Comparison of ENCODE assay signal across 15 cellular contexts in genomic region chr1:168499094-168500049, GRCh38. TPM values are rescaled to one million over a fixed set of nuclear protein-coding genes. Genes with fewer than 3 reads are reported as not detected.
DNase-seq lines count a peak whose midpoint lies in the region; ATAC-seq and TF ChIP-seq lines count a peak whose summit lies in the region.
"Had no signal": no experiment of that assay in that cellular context is flagged by ENCODE, and none has a peak within 500 bp of the region (broad histone marks: within the 10 kb centered on the region; RNA-seq: fewer than 3 reads in every experiment).

No MANE protein-coding gene starts in this region.

- H3K9me2 ChIP-seq in Loucy (replicated peaks; ENCODE audit: low read depth, low read length), result no peaks in the 10 kb centered on the region

- no peaks in the 10 kb centered on the region for H3K79me2 ChIP-seq in Loucy (ENCODE audit: insufficient read depth, low read length)

- H3F3A ChIP-seq in Loucy (ENCODE audit: low read depth), result peaks cover 8% of the 10 kb centered on the region; the same call in 1 of the 2 replicates

- ATAC-seq in mucosa of descending colon, result peak; percentile 73
- ATAC-seq: body of pancreas had no signal

- no peaks in the 10 kb centered on the region for H3K9me3 Mint-ChIP-seq in activated naive CD8-positive, alpha-beta T cell (ENCODE audit: low read depth)
- H3K9me3 Mint-ChIP-seq: memory B cell had no signal

- H4K20me1 ChIP-seq in Loucy (ENCODE audit: insufficient read depth, low read length, poor library complexity, severe bottlenecking), result no peaks in the 10 kb centered on the region

- DNase-seq in EL (peak; percentile 32), mucosa of descending colon (no peak), COLO829 (ENCODE audit: low spot score) (no peak), midbrain (lab: John Stamatoyannopoulos, UW) (no peak), GM10266 (ENCODE audit: extremely low spot score) (no peak), ecto neural progenitor cell (ENCODE audit: low spot score) (no peak)
- DNase-seq: activated effector memory CD4-positive, alpha-beta T cell treated with anti-CD3 and anti-CD28 coated beads, Interleukin-2, amount 50 U/mL, for 16 hours; body of pancreas; effector CD4-positive, alpha-beta T cell; NCI-H2081; NCI-H774; SIG-M5 had no signal

- H3K27me3 ChIP-seq in Loucy (ENCODE audit: insufficient read depth, low read length, poor library complexity, severe bottlenecking), result no peaks in the 10 kb centered on the region
- H3K27me3 ChIP-seq: body of pancreas had no signal

- no peak overlapping the region for H3K4me3 Mint-ChIP-seq in activated naive CD8-positive, alpha-beta T cell
- H3K4me3 Mint-ChIP-seq: memory B cell had no signal

- H2AFZ ChIP-seq in Loucy (ENCODE audit: low read length), result peak overlapping the region; percentile 7; the same call in 1 of the 2 replicates

- peak overlapping the region; percentile 32 for H3K4me2 ChIP-seq in Loucy (ENCODE audit: low read depth, low read length, poor library complexity, severe bottlenecking)

- H3K4me1 ChIP-seq in Loucy (ENCODE audit: insufficient read depth, low read length, poor library complexity, severe bottlenecking) (peaks cover 64% of the 10 kb centered on the region), mucosa of descending colon (ENCODE audit: low read depth) (peaks cover 23% of the 10 kb centered on the region)

- H3K27me3 Mint-ChIP-seq in activated naive CD8-positive, alpha-beta T cell, result no peaks in the 10 kb centered on the region

- no peak overlapping the region for H3K9ac ChIP-seq in Loucy (ENCODE audit: low read depth, low read length, poor library complexity, severe bottlenecking)

- intact Hi-C loops in mucosa of descending colon (cut with DNase I, micrococcal nuclease), result no loop called here

- peak overlapping the region; percentile 1 for H3K27ac Mint-ChIP-seq in activated naive CD8-positive, alpha-beta T cell
- H3K27ac Mint-ChIP-seq: memory B cell had no signal

- no peak overlapping the region for H3K4me3 ChIP-seq in Loucy (ENCODE audit: low read length, poor library complexity, severe bottlenecking)
- no peak overlapping the region for H3K4me3 ChIP-seq in mucosa of descending colon
- H3K4me3 ChIP-seq: body of pancreas had no signal

- H3K9me3 ChIP-seq in Loucy (ENCODE audit: insufficient read depth, low read depth, low read length), result no peaks in the 10 kb centered on the region
- no peaks in the 10 kb centered on the region for H3K9me3 ChIP-seq in mucosa of descending colon
- H3K9me3 ChIP-seq: body of pancreas had no signal

- peaks cover 6% of the 10 kb centered on the region for H3K36me3 Mint-ChIP-seq in activated naive CD8-positive, alpha-beta T cell
- H3K36me3 Mint-ChIP-seq: memory B cell had no signal

- H3K4me1 Mint-ChIP-seq in activated naive CD8-positive, alpha-beta T cell (ENCODE audit: low read depth), result peaks cover 44% of the 10 kb centered on the region
- H3K4me1 Mint-ChIP-seq: memory B cell had no signal

- no peaks in the 10 kb centered on the region for H3K36me3 ChIP-seq in Loucy (ENCODE audit: insufficient read depth, low read length)
- no peaks in the 10 kb centered on the region for H3K36me3 ChIP-seq in mucosa of descending colon (ENCODE audit: low read depth)

- TF ChIP-seq CTCF in Loucy (conservative IDR thresholded peaks at IDR 0.05; ENCODE audit: low read length) (no peak), mucosa of descending colon (IDR thresholded peaks at IDR 0.05) (no peak), GM10266 (IDR thresholded peaks at IDR 0.05; ENCODE audit: control insufficient read depth, insufficient read depth, low read depth, missing control alignments) (no peak)

RNA-seq across cellular contexts. Expression of gene XCL2, which starts 44.4 kb away (rescaled TPM):
- 1 to 10 TPM in 2 of 3 donors, under 1 TPM in 1; 0.58 to 3.3 (median 1.3) TPM for total RNA-seq in mucosa of descending colon
- total RNA-seq: body of pancreas had no signal
